Comparison of ENCODE assay signal across 11 cellular contexts in genomic region chr10:117461766-117462423, GRCh38.
DNase-seq lines count a peak whose midpoint lies in the region; ATAC-seq and TF ChIP-seq lines count a peak whose summit lies in the region.
"Had no signal": no experiment of that assay in that cellular context is flagged by ENCODE, and none has a peak within 500 bp of the region (broad histone marks: within the 10 kb centered on the region; RNA-seq: fewer than 3 reads in every experiment).

No MANE protein-coding gene starts in this region.

- H3K36me3 Mint-ChIP-seq in activated T-cell treated with anti-CD3 and anti-CD28 coated beads, Interleukin-2, amount 50 U/mL, for 72 hours (ENCODE audit: insufficient read depth in 2 of 2): no peaks in the 10 kb centered on the region

- peaks cover 0 to 9% (median 0%) of the 10 kb centered on the region in 12 donors for H3K4me1 ChIP-seq in heart left ventricle
- H3K4me1 ChIP-seq in adrenal gland (replicated peaks in 1 of 2): no peaks in the 10 kb centered on the region
- H3K4me1 ChIP-seq in uterus: peaks cover 12 to 16% of the 10 kb centered on the region in 2 donors

- H3K27ac ChIP-seq in heart left ventricle (peak overlapping the region in 1 of 12 donors; percentile 88), adrenal gland (peak overlapping the region in 1 of 5 donors; percentile 42), uterus (peak overlapping the region; percentile 96 to 98)

- H3K4me3 Mint-ChIP-seq in activated T-cell treated with anti-CD3 and anti-CD28 coated beads, Interleukin-2, amount 50 U/mL, for 72 hours: no peak overlapping the region
- H3K4me3 Mint-ChIP-seq: B cell had no signal

- H3K36me3 ChIP-seq in heart left ventricle: no peaks in the 10 kb centered on the region
- H3K36me3 ChIP-seq in adrenal gland (replicated peaks in 1 of 2): no peaks in the 10 kb centered on the region
- no peaks in the 10 kb centered on the region for H3K36me3 ChIP-seq in uterus

- no peak overlapping the region for H3K4me3 ChIP-seq in heart left ventricle
- no peak overlapping the region for H3K4me3 ChIP-seq in adrenal gland
- H3K4me3 ChIP-seq in uterus: no peak overlapping the region

- no peak for TF ChIP-seq POLR2A in heart left ventricle (IDR thresholded peaks at IDR 0.05)
- TF ChIP-seq POLR2A in adrenal gland (IDR thresholded peaks at IDR 0.05): no peak
- TF ChIP-seq POLR2A in uterus (IDR thresholded peaks at IDR 0.05): peak in 1 of 2 donors; percentile 7

- no peak for DNase-seq in Right ventricle myocardium inferior (ENCODE audit: missing footprints)
- DNase-seq in heart left ventricle: no peak
- peak; percentile 71 to 86 (median 81) for DNase-seq in adrenal gland
- DNase-seq in kidney tubule cell (ENCODE audit: low spot score): peak; percentile 93
- DNase-seq in uterus: peak; percentile 90 to 93
- DNase-seq in UCSD-AML1 (lab: John Stamatoyannopoulos, UW; ENCODE audit: unreplicated experiment): no peak
- no peak for DNase-seq in activated T-cell treated with anti-CD3 and anti-CD28 coated beads, Interleukin-2, amount 50 U/mL, for 72 hours
- DNase-seq: hippocampal formation; stimulated activated CD4-positive, alpha-beta T cell treated with anti-CD3 and anti-CD28 coated beads, Interleukin-4, amount 100 ng/mL, for 24 hours had no signal

- ATAC-seq in Right ventricle myocardium inferior (peak; percentile 52), heart left ventricle (no peak), HG02852 (IDR thresholded peaks at IDR 0.05; ENCODE audit: unreplicated experiment) (no peak)
- no peak for ATAC-seq in activated T-cell treated with anti-CD3 and anti-CD28 coated beads, Interleukin-2, amount 50 U/mL, for 72 hours (replicated peaks in 1 of 2)

- TF ChIP-seq CTCF in heart left ventricle (IDR thresholded peaks at IDR 0.05) (no peak), adrenal gland (IDR thresholded peaks at IDR 0.05) (no peak), uterus (IDR thresholded peaks at IDR 0.05) (no peak)

- peaks cover 0 to 1% of the 10 kb centered on the region in 2 donors for H3K9me3 Mint-ChIP-seq in activated T-cell treated with anti-CD3 and anti-CD28 coated beads, Interleukin-2, amount 50 U/mL, for 72 hours

- WGBS in heart left ventricle, 4 donors: 53 to 69% (median 63%) methylated on average over 7 of the region's 7 CpGs
- WGBS in adrenal gland, 4 donors: 33 to 59% (median 40%) methylated on average over 5 to 7 of the region's 7 CpGs

- H3K9me3 ChIP-seq in heart left ventricle (peaks cover 0 to 6% (median 0%) of the 10 kb centered on the region in 12 donors), adrenal gland (replicated peaks in 1 of 3) (no peaks in the 10 kb centered on the region), uterus (no peaks in the 10 kb centered on the region)

- H3K27me3 Mint-ChIP-seq in activated T-cell treated with anti-CD3 and anti-CD28 coated beads, Interleukin-2, amount 50 U/mL, for 72 hours (ENCODE audit: low read depth): peaks cover 16% of the 10 kb centered on the region

- H3K27ac Mint-ChIP-seq in activated T-cell treated with anti-CD3 and anti-CD28 coated beads, Interleukin-2, amount 50 U/mL, for 72 hours: no peak overlapping the region
- H3K27ac Mint-ChIP-seq: B cell had no signal

- H3K27me3 ChIP-seq in heart left ventricle: peaks cover 0 to 5% (median 0%) of the 10 kb centered on the region in 9 donors
- H3K27me3 ChIP-seq in adrenal gland: no peaks in the 10 kb centered on the region
- no peaks in the 10 kb centered on the region for H3K27me3 ChIP-seq in uterus

- intact Hi-C loops in Right ventricle myocardium inferior (cut with DNase I) (no loop called here), heart left ventricle (cut with DNase I) (no loop called here), adrenal gland (cut with DNase I) (no loop called here), uterus (cut with DNase I; ENCODE audit: low total_unique reads) (no loop called here)

- H3K4me1 Mint-ChIP-seq in activated T-cell treated with anti-CD3 and anti-CD28 coated beads, Interleukin-2, amount 50 U/mL, for 72 hours (ENCODE audit: low read depth): no peaks in the 10 kb centered on the region
- H3K4me1 Mint-ChIP-seq: B cell had no signal

Comparison
In these comparisons a context has a peak if more than half of its experiments do, and no peak if none do; other contexts are left out.
1. DNase-seq: peak in adrenal gland (7 of 7), kidney tubule cell (single experiment) and uterus (2 of 2); none in Right ventricle myocardium inferior (single experiment), heart left ventricle (0 of 5), UCSD-AML1 (single experiment) and activated T-cell treated with anti-CD3 and anti-CD28 coated beads, Interleukin-2, amount 50 U/mL, for 72 hours (0 of 2).